23 cellular contexts compared by ENCODE assay signal in genomic region chr11:29268733-29269132, GRCh38.
DNase-seq lines count a peak whose midpoint lies in the region; ATAC-seq, FAIRE-seq and TF ChIP-seq lines count a peak whose summit lies in the region.
"Had no signal": no experiment of that assay in that cellular context is flagged by ENCODE, and none has a peak within 500 bp of the region (broad histone marks: within the 10 kb centered on the region; RNA-seq: fewer than 3 reads in every experiment).

No MANE protein-coding gene starts in this region.

- H3K36me3 ChIP-seq in liver (ENCODE audit: control insufficient read depth in 4 of 4, insufficient read depth in 3 of 4, low read depth in 1 of 4, low read length in 3 of 4), result no peaks in the 10 kb centered on the region
- no peaks in the 10 kb centered on the region for H3K36me3 ChIP-seq in HepG2 (replicated peaks in 1 of 2; ENCODE audit: control insufficient read depth in 1 of 2, insufficient read depth in 2 of 2, low read length in 2 of 2)
- no peaks in the 10 kb centered on the region for H3K36me3 ChIP-seq in Caco-2 (ENCODE audit: control insufficient read depth, insufficient read depth, low read length)
- H3K36me3 ChIP-seq: SJSA1 had no signal

- intact Hi-C loops in HepG2 (cut with micrococcal nuclease; ENCODE audit: unreplicated experiment), result no loop called here
- intact Hi-C loops in Caco-2 (cut with micrococcal nuclease; ENCODE audit: unreplicated experiment), result no loop called here

- no peak for TF ChIP-seq POLR2A in HepG2 (IDR thresholded peaks at IDR 0.05; ENCODE audit: insufficient read depth in 1 of 2, low read depth in 2 of 2, low read length in 2 of 2)

- no peaks in the 10 kb centered on the region for H3K9me3 ChIP-seq in liver (ENCODE audit: control insufficient read depth in 4 of 4, low read length in 3 of 4)
- H3K9me3 ChIP-seq in HepG2 (ENCODE audit: low read length), result no peaks in the 10 kb centered on the region
- H3K9me3 ChIP-seq in Caco-2, result no peaks in the 10 kb centered on the region
- H3K9me3 ChIP-seq: SJSA1 had no signal

- H3K27me3 Mint-ChIP-seq in nephron (ENCODE audit: low read depth) (no peaks in the 10 kb centered on the region), Caco-2 (ENCODE audit: insufficient read depth, unreplicated experiment) (no peaks in the 10 kb centered on the region)
- no peaks in the 10 kb centered on the region for H3K27me3 Mint-ChIP-seq in natural killer cell treated with Interleukin-12 subunit alpha and Interleukin-12 subunit beta and Interleukin-15 and Interleukin-18, amount 100 ng/mL, for 72 hours
- H3K27me3 Mint-ChIP-seq: CD4-positive, CD25-positive, alpha-beta regulatory T cell; T-helper 17 cell had no signal

- TF ChIP-seq CTCF in liver (IDR thresholded peaks at IDR 0.05; ENCODE audit: low read depth, low read length, missing input control) (no peak), HepG2 (CRISPR knock-in tag; IDR thresholded peaks at IDR 0.05) (no peak), nephron (IDR thresholded peaks at IDR 0.05; ENCODE audit: unreplicated experiment in 3 of 3) (no peak), Caco-2 (IDR thresholded peaks at IDR 0.05; ENCODE audit: insufficient read depth in 1 of 2, low read depth in 1 of 2, low read length in 1 of 2, severe bottlenecking in 1 of 2, unreplicated experiment in 1 of 2) (no peak)

- H3K27ac Mint-ChIP-seq in nephron, result peak overlapping the region in 2 of 3 experiments; percentile 76 to 86
- no peak overlapping the region for H3K27ac Mint-ChIP-seq in natural killer cell treated with Interleukin-12 subunit alpha and Interleukin-12 subunit beta and Interleukin-15 and Interleukin-18, amount 100 ng/mL, for 72 hours
- no peak overlapping the region for H3K27ac Mint-ChIP-seq in Caco-2 (ENCODE audit: unreplicated experiment)
- H3K27ac Mint-ChIP-seq: CD4-positive, CD25-positive, alpha-beta regulatory T cell; T-helper 17 cell had no signal

- in situ Hi-C loops in HepG2 (cut with HindIII; ENCODE audit: extremely low pct_ligation_motif_present, low pct_unique_long_range_greater_than_20kb), result no loop called here

- POLR2A ChIA-PET in HepG2 (lab: Yijun Ruan, JAX) (interaction anchor here (0.7 kb wide), 1 partner anchor 53 kb away, joined by 3 read pairs; no protein-coding TSS in a partner anchor), Caco-2 (lab: Charles Lee) (no interaction called here)

- BruUV-seq in HepG2 (replicated peaks; lab: Mats Ljungman, UMichigan) (no TSS peak), Caco-2 (replicated peaks; lab: Mats Ljungman, UMichigan) (no TSS peak)

- H3K27me3 ChIP-seq in liver (ENCODE audit: control insufficient read depth in 4 of 4, insufficient read depth in 4 of 4, low read length in 3 of 4) (no peaks in the 10 kb centered on the region), HepG2 (ENCODE audit: control insufficient read depth in 1 of 2, insufficient read depth in 2 of 2, low read length in 2 of 2) (no peaks in the 10 kb centered on the region), Caco-2 (replicated peaks; ENCODE audit: control insufficient read depth, insufficient read depth, low read length) (no peaks in the 10 kb centered on the region)
- H3K27me3 ChIP-seq: SJSA1 had no signal

- 58% methylated on average over 2 of the region's 2 CpGs for WGBS in liver
- WGBS in HepG2 (ENCODE audit: low lambda C conversion rate), result 3% methylated on average over 2 of the region's 2 CpGs

- no peak overlapping the region for H3K4me2 ChIP-seq in HepG2 (ENCODE audit: low read depth, low read length)

- H3K79me2 ChIP-seq in HepG2 (ENCODE audit: insufficient read depth, low read length), result no peaks in the 10 kb centered on the region

- no peak for FAIRE-seq in HepG2 (lab: Jason Lieb, UNC)
- FAIRE-seq: GM18507, H1, RCC 7860 had no signal

- H3K4me1 Mint-ChIP-seq in nephron, result peaks cover 4% of the 10 kb centered on the region
- no peaks in the 10 kb centered on the region for H3K4me1 Mint-ChIP-seq in natural killer cell treated with Interleukin-12 subunit alpha and Interleukin-12 subunit beta and Interleukin-15 and Interleukin-18, amount 100 ng/mL, for 72 hours (ENCODE audit: low read depth in 2 of 2)
- H3K4me1 Mint-ChIP-seq in Caco-2 (ENCODE audit: low read depth, unreplicated experiment), result no peaks in the 10 kb centered on the region
- H3K4me1 Mint-ChIP-seq: CD4-positive, CD25-positive, alpha-beta regulatory T cell; T-helper 17 cell had no signal

- H3K4me3 Mint-ChIP-seq in nephron, result no peak overlapping the region
- no peak overlapping the region for H3K4me3 Mint-ChIP-seq in natural killer cell treated with Interleukin-12 subunit alpha and Interleukin-12 subunit beta and Interleukin-15 and Interleukin-18, amount 100 ng/mL, for 72 hours
- no peak overlapping the region for H3K4me3 Mint-ChIP-seq in Caco-2 (ENCODE audit: unreplicated experiment)
- H3K4me3 Mint-ChIP-seq: CD4-positive, CD25-positive, alpha-beta regulatory T cell; T-helper 17 cell had no signal

- TF ChIP-seq RAD21 in liver (IDR thresholded peaks at IDR 0.05) (no peak), HepG2 (CRISPR knock-in tag; IDR thresholded peaks at IDR 0.05) (no peak)

- peaks cover under 1 to 20% (median 6%) of the 10 kb centered on the region in 4 donors for H3K4me1 ChIP-seq in liver (ENCODE audit: control insufficient read depth in 4 of 4, insufficient read depth in 4 of 4, low read length in 3 of 4)
- H3K4me1 ChIP-seq in HepG2 (ENCODE audit: insufficient read depth, low read length), result peaks cover 5% of the 10 kb centered on the region; the same call in 1 of the 2 replicates
- no peaks in the 10 kb centered on the region for H3K4me1 ChIP-seq in Caco-2

- H3K9me3 Mint-ChIP-seq in nephron (no peaks in the 10 kb centered on the region), Caco-2 (ENCODE audit: unreplicated experiment) (no peaks in the 10 kb centered on the region)
- H3K9me3 Mint-ChIP-seq in natural killer cell treated with Interleukin-12 subunit alpha and Interleukin-12 subunit beta and Interleukin-15 and Interleukin-18, amount 100 ng/mL, for 72 hours, result peaks cover under 1% of the 10 kb centered on the region

- no peak for TF ChIP-seq EP300 in HepG2 (IDR thresholded peaks at IDR 0.05; ENCODE audit: low read depth in 2 of 2, low read length in 2 of 2)
- TF ChIP-seq EP300 in HepG2 (CRISPR knock-in tag; IDR thresholded peaks at IDR 0.05; ENCODE audit: borderline replicate concordance), result no peak

- H3K4me3 ChIP-seq in liver (ENCODE audit: low read depth in 1 of 3, low read length in 3 of 3) (no peak overlapping the region), HepG2 (replicated peaks in 1 of 3; ENCODE audit: insufficient read depth in 1 of 3, low read depth in 2 of 3, low read length in 3 of 3) (no peak overlapping the region), Caco-2 (ENCODE audit: low read depth, low read length) (no peak overlapping the region)
- H3K4me3 ChIP-seq: SJSA1 had no signal

- H3K9ac ChIP-seq in liver (ENCODE audit: low read depth in 1 of 2, low read length in 2 of 2) (no peak overlapping the region), HepG2 (ENCODE audit: insufficient read depth, low read depth, low read length) (no peak overlapping the region)

- no peak overlapping the region for H2AFZ ChIP-seq in HepG2 (ENCODE audit: low read length)

- DNase-seq in HepG2 (ENCODE audit: low spot score) (no peak), NCI-H82 treated with DMSO at 0.1 percent for 48 hours (lab: John Stamatoyannopoulos, UW; ENCODE audit: unreplicated experiment) (peak; percentile 95), Caco-2 (no peak)
- DNase-seq in natural killer cell treated with Interleukin-12 subunit alpha and Interleukin-12 subunit beta and Interleukin-15 and Interleukin-18, amount 100 ng/mL, for 72 hours (ENCODE audit: low spot score), result no peak
- DNase-seq: CD4-positive, CD25-positive, alpha-beta regulatory T cell; DMS153; GDM1; KBM-7; MM.1S; NCI-H1048; NCI-H1417 treated with DMSO at 0.1 percent for 48 hours; NCI-H187; NCI-H774; OCI-M1; SW 1271; T-helper 17 cell had no signal

- CTCF ChIA-PET in HepG2 (lab: Yijun Ruan, JAX; ENCODE audit: low intra/inter-chr PET ratio, low total read pairs), result no interaction called here
- CTCF ChIA-PET in Caco-2 (lab: Charles Lee), result no interaction called here

- no peaks in the 10 kb centered on the region for H4K20me1 ChIP-seq in HepG2 (ENCODE audit: insufficient read depth, low read length)

- H3K36me3 Mint-ChIP-seq in nephron (ENCODE audit: low read depth) (no peaks in the 10 kb centered on the region), Caco-2 (ENCODE audit: insufficient read depth, unreplicated experiment) (no peaks in the 10 kb centered on the region)
- no peaks in the 10 kb centered on the region for H3K36me3 Mint-ChIP-seq in natural killer cell treated with Interleukin-12 subunit alpha and Interleukin-12 subunit beta and Interleukin-15 and Interleukin-18, amount 100 ng/mL, for 72 hours
- H3K36me3 Mint-ChIP-seq: CD4-positive, CD25-positive, alpha-beta regulatory T cell had no signal

- H3K27ac ChIP-seq in liver (ENCODE audit: low read depth in 1 of 2, low read length in 2 of 2) (no peak overlapping the region), HepG2 (ENCODE audit: extremely low read length, insufficient read depth, low read length) (no peak overlapping the region)
- H3K27ac ChIP-seq: SJSA1 had no signal

- ATAC-seq in HepG2 (no peak), HG03097 (IDR thresholded peaks at IDR 0.05; ENCODE audit: low FRiP score, unreplicated experiment) (no peak)
- no peak for ATAC-seq in natural killer cell treated with Interleukin-12 subunit alpha and Interleukin-12 subunit beta and Interleukin-15 and Interleukin-18, amount 100 ng/mL, for 72 hours
- ATAC-seq: T-helper 17 cell had no signal

TF ChIP-seq in liver, 16 proteins besides CTCF, POLR2A, EP300 and RAD21 (continues in another document):
- TF ChIP-seq HNF4A (conservative IDR thresholded peaks at IDR 0.05) (peak; percentile 57 to 71), SP1 (IDR thresholded peaks at IDR 0.05) (peak; percentile 58)

TF ChIP-seq in HepG2, 621 proteins besides CTCF, POLR2A, EP300 and RAD21 (continues in another document):
- TF ChIP-seq ZNF569 (CRISPR knock-in tag; IDR thresholded peaks at IDR 0.05; ENCODE audit: borderline replicate concordance), result no peak
- TF ChIP-seq ZNF7 (CRISPR knock-in tag; IDR thresholded peaks at IDR 0.05), result no peak
- no peak for TF ChIP-seq ZBTB46 (CRISPR knock-in tag; IDR thresholded peaks at IDR 0.05; ENCODE audit: borderline replicate concordance)
- TF ChIP-seq SAFB2 (CRISPR knock-in tag; IDR thresholded peaks at IDR 0.05; ENCODE audit: borderline replicate concordance, low read depth), result no peak
- TF ChIP-seq SMAD1 (CRISPR knock-in tag; IDR thresholded peaks at IDR 0.05; ENCODE audit: borderline replicate concordance, low read depth), result no peak

Comparison
In these comparisons a context has a peak if more than half of its experiments do, and no peak if none do; other contexts are left out.
1. H3K27ac Mint-ChIP-seq: peak in nephron (2 of 3); none in natural killer cell treated with Interleukin-12 subunit alpha and Interleukin-12 subunit beta and Interleukin-15 and Interleukin-18, amount 100 ng/mL, for 72 hours (0 of 2) and Caco-2 (single experiment).